In the genomic region with DNA sequence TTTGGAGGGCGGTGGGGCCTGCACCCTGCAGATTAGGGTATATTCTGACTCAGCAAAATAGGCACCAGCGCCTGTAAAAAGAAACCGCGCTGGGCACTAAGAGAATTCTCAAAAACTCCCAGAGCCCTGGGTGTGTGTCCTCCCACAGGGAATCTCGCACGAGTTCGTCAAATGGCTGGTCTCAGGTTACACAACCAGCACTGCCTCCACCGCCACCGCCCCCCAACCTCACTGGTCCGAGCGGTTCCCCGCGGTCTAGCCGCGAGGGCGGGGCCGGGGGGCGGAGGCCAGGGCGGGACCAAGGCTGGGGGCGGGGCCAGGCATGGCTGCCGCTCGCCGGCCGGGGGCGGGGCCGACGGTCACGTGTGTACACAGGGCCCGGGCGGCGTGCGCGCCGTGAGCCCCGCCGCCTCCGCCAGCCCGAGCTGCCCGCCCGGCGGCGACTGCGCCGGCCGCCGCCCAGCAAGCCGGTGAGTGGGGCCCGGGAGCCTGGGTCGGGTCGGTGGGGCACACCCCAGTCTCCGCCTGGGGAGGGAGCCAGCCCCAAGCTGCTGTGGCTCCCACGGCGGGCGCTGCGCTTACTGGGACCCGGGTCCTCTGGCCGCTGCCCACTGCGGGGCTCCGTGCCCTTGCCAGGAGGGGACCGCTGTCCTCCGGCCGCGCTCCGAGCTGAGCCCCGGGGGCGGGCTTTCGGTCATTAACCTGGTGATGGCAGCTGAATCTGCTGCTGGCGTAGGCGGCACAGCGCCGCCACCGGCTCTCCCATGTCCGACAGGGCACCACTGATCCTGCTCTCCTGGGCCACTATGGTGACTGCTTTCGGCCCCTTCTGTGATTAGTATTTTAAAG, we compare ENCODE assay signal across 8 cellular contexts. TPM values are rescaled to one million over a fixed set of nuclear protein-coding genes. Genes with fewer than 3 reads are reported as not detected.
DNase-seq lines count a peak whose midpoint lies in the region; TF ChIP-seq lines count a peak whose summit lies in the region.

A gene with protein sequence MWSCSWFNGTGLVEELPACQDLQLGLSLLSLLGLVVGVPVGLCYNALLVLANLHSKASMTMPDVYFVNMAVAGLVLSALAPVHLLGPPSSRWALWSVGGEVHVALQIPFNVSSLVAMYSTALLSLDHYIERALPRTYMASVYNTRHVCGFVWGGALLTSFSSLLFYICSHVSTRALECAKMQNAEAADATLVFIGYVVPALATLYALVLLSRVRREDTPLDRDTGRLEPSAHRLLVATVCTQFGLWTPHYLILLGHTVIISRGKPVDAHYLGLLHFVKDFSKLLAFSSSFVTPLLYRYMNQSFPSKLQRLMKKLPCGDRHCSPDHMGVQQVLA (plus strand): TSS at position 358 of the 849 bp plus-strand sequence. CDS start 12,970 bp downstream, outside the sequence.

- peak; percentile 100 for DNase-seq in GM03348 (ENCODE audit: low spot score)
- DNase-seq in HAP-1 (ENCODE audit: low spot score in 2 of 2), result peak; percentile 96 to 99
- DNase-seq in MM.1S, result peak; percentile 90
- peak; percentile 87 for DNase-seq in SIG-M5 treated with dmso at 0.1 percent for 504 hours (lab: John Stamatoyannopoulos, UW; ENCODE audit: unreplicated experiment)
- DNase-seq in activated gamma-delta T cell treated with anti-CD3 and anti-CD28 coated beads, Interleukin-2, amount 50 U/mL, for 16 hours (ENCODE audit: low read depth), result peak; percentile 90
- peak; percentile 84 for DNase-seq in foreskin melanocyte

- H3K9ac ChIP-seq in MM.1S (ENCODE audit: low read length), result peak within 1 kb of the TSS; percentile 70; the same call in 1 of the 2 replicates

- H3F3A ChIP-seq in MM.1S (ENCODE audit: insufficient read depth, low read length), result peaks cover 16% of the 10 kb centered on the region

- peak; percentile 67 for TF ChIP-seq CTCF in MM.1S (IDR thresholded peaks at IDR 0.05; ENCODE audit: low read length)
- no peak for TF ChIP-seq CTCF in neutrophil (IDR thresholded peaks at IDR 0.05)
- TF ChIP-seq CTCF in subcutaneous adipose tissue (IDR thresholded peaks at IDR 0.05; ENCODE audit: low read depth), result no peak

- H3K9me2 ChIP-seq in MM.1S (replicated peaks; ENCODE audit: insufficient read depth, low read length), result no peaks in the 10 kb centered on the region

- H3K79me2 ChIP-seq in MM.1S (ENCODE audit: low read length), result no peaks in the 10 kb centered on the region; the same call in 1 of the 2 replicates

- peaks cover 8% of the 10 kb centered on the region for H3K4me1 ChIP-seq in HAP-1
- peaks cover 15% of the 10 kb centered on the region; the same call in 1 of the 2 replicates for H3K4me1 ChIP-seq in MM.1S (ENCODE audit: low read length)
- peaks cover 13 to 18% of the 10 kb centered on the region in 2 experiments for H3K4me1 ChIP-seq in neutrophil (ENCODE audit: control insufficient read depth in 1 of 2, insufficient read depth in 1 of 2, low read depth in 1 of 2, low read length in 1 of 2)

- no peaks in the 10 kb centered on the region for H3K36me3 ChIP-seq in HAP-1 (replicated peaks)
- no peaks in the 10 kb centered on the region for H3K36me3 ChIP-seq in MM.1S (replicated peaks; ENCODE audit: insufficient read depth, low read length)
- H3K36me3 ChIP-seq in neutrophil, result no peaks in the 10 kb centered on the region

- peak within 1 kb of the TSS; percentile 77 for H3K27ac ChIP-seq in MM.1S (ENCODE audit: low read length)
- peak within 1 kb of the TSS; percentile 56 for H3K27ac ChIP-seq in neutrophil

- H3K4me3 ChIP-seq in HAP-1 (peak within 1 kb of the TSS; percentile 33), MM.1S (ENCODE audit: low read length) (peak within 1 kb of the TSS; percentile 81), neutrophil (ENCODE audit: low read depth in 1 of 2, low read length in 1 of 2) (peak within 1 kb of the TSS; percentile 70 to 72)

- H4K20me1 ChIP-seq in MM.1S (ENCODE audit: insufficient read depth, low read length), result no peaks in the 10 kb centered on the region

- in situ Hi-C loops in HAP-1 (cut with MboI; ENCODE audit: low sequenced_read_pairs), result no loop called here

- no peaks in the 10 kb centered on the region for H3K27me3 ChIP-seq in HAP-1 (ENCODE audit: low read depth)
- H3K27me3 ChIP-seq in MM.1S (replicated peaks; ENCODE audit: insufficient read depth, low read length), result no peaks in the 10 kb centered on the region
- H3K27me3 ChIP-seq in neutrophil, result peaks cover 57% of the 10 kb centered on the region

- H2AFZ ChIP-seq in MM.1S (ENCODE audit: low read length), result peak within 1 kb of the TSS; percentile 91

- H3K9me3 ChIP-seq in HAP-1 (no peaks in the 10 kb centered on the region), MM.1S (replicated peaks; ENCODE audit: insufficient read depth, low read length) (no peaks in the 10 kb centered on the region), neutrophil (no peaks in the 10 kb centered on the region)

- H3K4me2 ChIP-seq in MM.1S (ENCODE audit: low read depth, low read length), result peak within 1 kb of the TSS; percentile 97

RNA-seq across cellular contexts. Expression of the gene that starts here (rescaled TPM):
- total RNA-seq in subcutaneous adipose tissue, result 100 to 1,000 TPM in 1 of 4 donors, 10 to 100 TPM in 3; 44.0 to 145 (median 61.4) TPM

Comparison
In these comparisons a context has a peak if more than half of its experiments do, and no peak if none do; other contexts are left out.
1. Peak in every context shown above with its lines: DNase-seq, H3K4me3 ChIP-seq and H3K27ac ChIP-seq.